In the genomic region with DNA sequence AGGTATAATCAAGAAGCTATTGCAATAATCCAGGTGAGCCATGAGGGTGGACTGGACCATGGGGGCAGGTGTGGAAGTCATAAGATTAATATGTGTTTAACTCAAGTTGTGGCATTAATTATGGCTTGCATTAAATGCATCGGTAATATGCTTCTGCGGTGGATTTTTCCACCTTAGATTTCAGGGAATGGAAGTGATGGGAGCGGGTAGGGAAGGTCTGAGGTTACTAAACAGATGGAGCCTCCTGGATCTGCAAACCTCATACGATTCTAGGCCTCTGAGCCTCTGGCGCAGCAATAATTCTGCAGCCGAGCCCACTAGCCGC, we compare ENCODE assay signal across 8 cellular contexts. TPM values are rescaled to one million over a fixed set of nuclear protein-coding genes. Genes with fewer than 3 reads are reported as not detected.
DNase-seq lines count a peak whose midpoint lies in the region; ATAC-seq and TF ChIP-seq lines count a peak whose summit lies in the region.

No MANE protein-coding gene starts in this region.

- WGBS in right cardiac atrium, result 31% methylated on average over 7 of the region's 7 CpGs

- POLR2A ChIA-PET in activated CD4-positive, alpha-beta memory T cell treated with anti-CD3 and anti-CD28 coated beads for 36 hours (lab: Charles Lee), result no interaction called here

- H3K4me3 Mint-ChIP-seq in GM23338, result peak overlapping the region; percentile 96
- H3K4me3 Mint-ChIP-seq in activated CD4-positive, alpha-beta memory T cell treated with anti-CD3 and anti-CD28 coated beads for 36 hours, result peak overlapping the region; percentile 88

- peak overlapping the region; percentile 97 for H3K4me2 ChIP-seq in GM23338
- peak overlapping the region; percentile 83 for H3K4me2 ChIP-seq in skeletal muscle satellite cell (ENCODE audit: low read length)

- peaks cover 27% of the 10 kb centered on the region for H3F3A ChIP-seq in GM23338 (replicated peaks; ENCODE audit: low read depth)

- H3K9me3 ChIP-seq in right cardiac atrium (ENCODE audit: control insufficient read depth, low read length) (no peaks in the 10 kb centered on the region), skeletal muscle satellite cell (replicated peaks; ENCODE audit: low read length) (no peaks in the 10 kb centered on the region)

- H3K27ac ChIP-seq in GM23338 (ENCODE audit: low read depth) (no peak overlapping the region), right cardiac atrium (ENCODE audit: low read length) (no peak overlapping the region)

- no peaks in the 10 kb centered on the region for H3K27me3 ChIP-seq in GM23338 (ENCODE audit: insufficient read depth)
- no peaks in the 10 kb centered on the region for H3K27me3 ChIP-seq in right cardiac atrium (ENCODE audit: control insufficient read depth, insufficient read depth)
- H3K27me3 ChIP-seq in skeletal muscle satellite cell (ENCODE audit: control insufficient read depth, insufficient read depth, low read length), result no peaks in the 10 kb centered on the region

- peaks cover 25% of the 10 kb centered on the region for H3K36me3 Mint-ChIP-seq in GM23338 (ENCODE audit: low read depth)
- peaks cover 10% of the 10 kb centered on the region for H3K36me3 Mint-ChIP-seq in activated CD4-positive, alpha-beta memory T cell treated with anti-CD3 and anti-CD28 coated beads for 36 hours

- H2AFZ ChIP-seq in GM23338, result peak overlapping the region; percentile 78

- peaks cover 51% of the 10 kb centered on the region for H3K4me1 Mint-ChIP-seq in GM23338
- peaks cover 13% of the 10 kb centered on the region for H3K4me1 Mint-ChIP-seq in activated CD4-positive, alpha-beta memory T cell treated with anti-CD3 and anti-CD28 coated beads for 36 hours (ENCODE audit: low read depth)

- intact Hi-C loops in activated CD4-positive, alpha-beta memory T cell treated with anti-CD3 and anti-CD28 coated beads for 36 hours (cut with micrococcal nuclease), result loop anchor here (1.0 to 5.0 kb wide), 3 partner anchors 42 to 810 kb away; partner anchors contain the start of gene DNAJC25
- intact Hi-C loops in right cardiac atrium (cut with DNase I), result loop anchor here in 1 of 4 donors (10.0 kb wide), 1 partner anchor 80 kb away; no protein-coding TSS in a partner anchor

- CTCF ChIA-PET in activated CD4-positive, alpha-beta memory T cell treated with anti-CD3 and anti-CD28 coated beads for 36 hours (lab: Charles Lee), result no interaction called here

- ATAC-seq in GM23338 (no peak), right cardiac atrium (no peak), HG02870 (IDR thresholded peaks at IDR 0.05; ENCODE audit: unreplicated experiment) (no peak)

- no peaks in the 10 kb centered on the region for H4K20me1 ChIP-seq in GM23338 (replicated peaks; ENCODE audit: insufficient read depth)

- no peak overlapping the region for H3K27ac Mint-ChIP-seq in GM23338
- no peak overlapping the region for H3K27ac Mint-ChIP-seq in activated CD4-positive, alpha-beta memory T cell treated with anti-CD3 and anti-CD28 coated beads for 36 hours

- no peaks in the 10 kb centered on the region for H3K9me2 ChIP-seq in GM23338 (ENCODE audit: insufficient read depth)

- peaks cover 33% of the 10 kb centered on the region for H3K79me2 ChIP-seq in GM23338 (replicated peaks; ENCODE audit: insufficient read depth)

- no peak overlapping the region for H3K9ac ChIP-seq in skeletal muscle satellite cell (ENCODE audit: low read depth, low read length)

- TF ChIP-seq CTCF in GM23338 (conservative IDR thresholded peaks at IDR 0.05; ENCODE audit: low read depth in 2 of 2), result no peak

- H3K4me3 ChIP-seq in GM23338, result peak overlapping the region; percentile 83
- peak overlapping the region; percentile 57 for H3K4me3 ChIP-seq in right cardiac atrium (ENCODE audit: low read length)
- peak overlapping the region; percentile 80 for H3K4me3 ChIP-seq in skeletal muscle satellite cell (ENCODE audit: low read length)

- H3K36me3 ChIP-seq in GM23338 (ENCODE audit: insufficient read depth) (peaks cover 10% of the 10 kb centered on the region), skeletal muscle satellite cell (ENCODE audit: insufficient read depth, low read length) (no peaks in the 10 kb centered on the region)

- no peak for DNase-seq in GM23338 (ENCODE audit: low spot score)
- DNase-seq in activated CD4-positive, alpha-beta memory T cell treated with anti-CD3 and anti-CD28 coated beads for 36 hours, result no peak
- DNase-seq in right cardiac atrium, result no peak
- DNase-seq in islet precursor cell, result no peak
- no peak for DNase-seq in NCI-H1105 (lab: John Stamatoyannopoulos, UW)
- no peak for DNase-seq in NCI-H69 (lab: John Stamatoyannopoulos, UW)

- peaks cover 9% of the 10 kb centered on the region for H3K27me3 Mint-ChIP-seq in GM23338 (ENCODE audit: insufficient read depth, low read depth, poor library complexity)
- no peaks in the 10 kb centered on the region for H3K27me3 Mint-ChIP-seq in activated CD4-positive, alpha-beta memory T cell treated with anti-CD3 and anti-CD28 coated beads for 36 hours

- H3K4me1 ChIP-seq in GM23338 (ENCODE audit: insufficient read depth) (peaks cover 43% of the 10 kb centered on the region), right cardiac atrium (ENCODE audit: control insufficient read depth, insufficient read depth, low read length) (no peaks in the 10 kb centered on the region), skeletal muscle satellite cell (ENCODE audit: control insufficient read depth, insufficient read depth, low read length) (peaks cover 9% of the 10 kb centered on the region)

- H3K9me3 Mint-ChIP-seq in GM23338, result no peaks in the 10 kb centered on the region
- H3K9me3 Mint-ChIP-seq in activated CD4-positive, alpha-beta memory T cell treated with anti-CD3 and anti-CD28 coated beads for 36 hours, result no peaks in the 10 kb centered on the region

TF ChIP-seq in GM23338, 12 proteins besides CTCF, POLR2A, EP300 and RAD21 (continues in another document):
- TF ChIP-seq EZH2 (IDR thresholded peaks at IDR 0.05; ENCODE audit: low read depth, unreplicated experiment) (no peak), EZH2phosphoT487 (IDR thresholded peaks at IDR 0.05; ENCODE audit: unreplicated experiment) (no peak), NANOG (IDR thresholded peaks at IDR 0.05; ENCODE audit: borderline replicate concordance) (no peak), JUNB (IDR thresholded peaks at IDR 0.05; ENCODE audit: unreplicated experiment) (no peak), ZNF331 (CRISPR knock-in tag; IDR thresholded peaks at IDR 0.05; ENCODE audit: low read depth) (no peak), REST (IDR thresholded peaks at IDR 0.05; ENCODE audit: unreplicated experiment) (no peak), CREB1 (CRISPR knock-in tag; IDR thresholded peaks at IDR 0.05; ENCODE audit: low read depth) (no peak), ETS1 (IDR thresholded peaks at IDR 0.05) (no peak)

RNA-seq across cellular contexts. Expression of gene ZNF483, which starts 0.3 kb away (rescaled TPM):
- total RNA-seq in GM23338 (2014; rRNA removed; shearing (Covaris generic)), result 84.5 and 112 TPM in 2 replicates
- polyA plus RNA-seq in GM23338 (2016; fragmentation: Nextera tagmentation; extraction: Ambion mirVana), result 8.0 and 9.7 TPM in 2 replicates
- total RNA-seq in activated CD4-positive, alpha-beta memory T cell treated with anti-CD3 and anti-CD28 coated beads for 36 hours, result 1 to 10 TPM; 2.9 to 3.4 TPM
- 10 to 100 TPM in 3 of 4 donors, 1 to 10 TPM in 1; 9.6 to 14.7 (median 10.7) TPM for total RNA-seq in right cardiac atrium
- polyA plus RNA-seq in right cardiac atrium, result 1.5 TPM
- 0.66 and 0.76 TPM in 2 replicates for total RNA-seq in skeletal muscle satellite cell (2012; rRNA removed)

RNA-seq across cellular contexts. Expression of gene ECPAS, which starts 40.5 kb away (rescaled TPM):
- 91.9 and 104 TPM in 2 replicates for total RNA-seq in GM23338 (2014; rRNA removed; shearing (Covaris generic))
- polyA plus RNA-seq in GM23338 (2016; fragmentation: Nextera tagmentation; extraction: Ambion mirVana) (50.8 and 51.4 TPM in 2 replicates), right cardiac atrium (24.3 TPM)
- 10 to 100 TPM; 66.5 to 67.0 TPM for total RNA-seq in activated CD4-positive, alpha-beta memory T cell treated with anti-CD3 and anti-CD28 coated beads for 36 hours
- 10 to 100 TPM; 85.4 to 99.1 (median 90.5) TPM for total RNA-seq in right cardiac atrium
- total RNA-seq in skeletal muscle satellite cell (2012; rRNA removed), result 85.2 and 92.6 TPM in 2 replicates
